12 cellular contexts compared by ENCODE assay signal in genomic region chr4:21697583-21697982, GRCh38.
DNase-seq lines count a peak whose midpoint lies in the region; ATAC-seq and TF ChIP-seq lines count a peak whose summit lies in the region.
"Had no signal": no experiment of that assay in that cellular context is flagged by ENCODE, and none has a peak within 500 bp of the region (broad histone marks: within the 10 kb centered on the region; RNA-seq: fewer than 3 reads in every experiment).

No MANE protein-coding gene starts in this region.

- H3K4me1 ChIP-seq in BE2C (peaks cover 17% of the 10 kb centered on the region), mammary epithelial cell (ENCODE audit: insufficient read depth, low read length) (peaks cover 9% of the 10 kb centered on the region)

- H3K9me3 ChIP-seq in BE2C (no peaks in the 10 kb centered on the region), mammary epithelial cell (replicated peaks; ENCODE audit: insufficient read depth, low read length) (no peaks in the 10 kb centered on the region)

- in situ Hi-C loops in mammary epithelial cell (cut with MboI; ENCODE audit: low sequenced_read_pairs in 2 of 2) = no loop called here

- H3K9ac ChIP-seq in mammary epithelial cell (ENCODE audit: insufficient read depth, low read length) = no peak overlapping the region

- H3K27me3 ChIP-seq in BE2C (no peaks in the 10 kb centered on the region), mammary epithelial cell (ENCODE audit: insufficient read depth, low read length) (peaks cover 13% of the 10 kb centered on the region)

- DNase-seq in BE2C = peak; percentile 90
- DNase-seq in HT1080 (ENCODE audit: low read depth) = peak; percentile 62
- peak; percentile 72 for DNase-seq in mammary epithelial cell
- peak; percentile 88 for DNase-seq in kidney tubule cell (ENCODE audit: low spot score)
- no peak for DNase-seq in lower leg skin (ENCODE audit: low spot score in 2 of 2)
- DNase-seq: CD4-positive, CD25-positive, alpha-beta regulatory T cell; GOT3; NCI-H2029 treated with DMSO at 0.1 percent for 48 hours had no signal

- no peak overlapping the region for H2AFZ ChIP-seq in mammary epithelial cell (ENCODE audit: low read depth, low read length)

- no peak for TF ChIP-seq POLR2A in lower leg skin (IDR thresholded peaks at IDR 0.05)

- peak overlapping the region; percentile 2 for H3K4me2 ChIP-seq in mammary epithelial cell (ENCODE audit: insufficient read depth, low read depth, low read length)

- H3K36me3 ChIP-seq in BE2C = peaks cover 10% of the 10 kb centered on the region
- H3K36me3 ChIP-seq in mammary epithelial cell (ENCODE audit: insufficient read depth, low read length) = no peaks in the 10 kb centered on the region

- TF ChIP-seq CTCF in BE2C (IDR thresholded peaks at IDR 0.05; ENCODE audit: low read depth, low read length) = no peak
- TF ChIP-seq CTCF in mammary epithelial cell (conservative IDR thresholded peaks at IDR 0.05 in 1 of 2, IDR thresholded peaks at IDR 0.05 in 1 of 2; ENCODE audit: extremely low read depth in 1 of 2, insufficient read depth in 1 of 2, low read depth in 1 of 2, low read length in 2 of 2) = no peak
- no peak for TF ChIP-seq CTCF in lower leg skin (IDR thresholded peaks at IDR 0.05)

- WGBS in mammary epithelial cell (ENCODE audit: low coverage, missing lambda C conversion rate) = 26% methylated on average over 10 of the region's 10 CpGs
- 18 to 26% methylated on average over 10 of the region's 10 CpGs for WGBS in lower leg skin, 2 donors

- no peaks in the 10 kb centered on the region for H4K20me1 ChIP-seq in mammary epithelial cell (ENCODE audit: insufficient read depth, low read length)

- CTCF ChIA-PET in mammary epithelial cell (lab: Charles Lee; ENCODE audit: low non-redundant PET) = no interaction called here

- no peak overlapping the region for H3K27ac ChIP-seq in mammary epithelial cell (ENCODE audit: insufficient read depth, low read depth, low read length)

- ATAC-seq in HG03095 (IDR thresholded peaks at IDR 0.05; ENCODE audit: unreplicated experiment) (no peak), HG03139 (IDR thresholded peaks at IDR 0.05; ENCODE audit: unreplicated experiment) (no peak), GM21529 (IDR thresholded peaks at IDR 0.05; ENCODE audit: unreplicated experiment) (no peak)
- ATAC-seq: right cardiac atrium had no signal

- intact Hi-C loops in mammary epithelial cell (cut with micrococcal nuclease) = no loop called here
- intact Hi-C loops in lower leg skin (cut with DNase I; ENCODE audit: low total_unique reads) = no loop called here

- dilution Hi-C loops in mammary epithelial cell (cut with HindIII; ENCODE audit: low sequenced_read_pairs) = no loop called here

- peak overlapping the region; percentile 88 for H3K4me3 ChIP-seq in BE2C (ENCODE audit: low read depth, low read length)
- H3K4me3 ChIP-seq in mammary epithelial cell (replicated peaks in 1 of 3; ENCODE audit: insufficient read depth in 1 of 3, low read depth in 2 of 3, low read length in 3 of 3) = no peak overlapping the region
- H3K4me3 ChIP-seq in lower leg skin (ENCODE audit: low read depth, poor library complexity, severe bottlenecking) = no peak overlapping the region

- no TSS peak for BruUV-seq in mammary epithelial cell (replicated peaks; lab: Mats Ljungman, UMichigan)

- no peaks in the 10 kb centered on the region for H3K79me2 ChIP-seq in mammary epithelial cell (ENCODE audit: insufficient read depth, low read length)

Comparison
In these comparisons a context has a peak if more than half of its experiments do, and no peak if none do; other contexts are left out.
1. DNase-seq: peak in BE2C (single experiment), HT1080 (single experiment), mammary epithelial cell (single experiment) and kidney tubule cell (single experiment); none in lower leg skin (0 of 2).